In genomic region chr9:107239474-107239873, GRCh38 we compare ENCODE assay signal across 9 cellular contexts. TPM values are rescaled to one million over a fixed set of nuclear protein-coding genes. Genes with fewer than 3 reads are reported as not detected.
DNase-seq lines count a peak whose midpoint lies in the region; ATAC-seq and TF ChIP-seq lines count a peak whose summit lies in the region.
"Had no signal": no experiment of that assay in that cellular context is flagged by ENCODE, and none has a peak within 500 bp of the region (broad histone marks: within the 10 kb centered on the region; RNA-seq: fewer than 3 reads in every experiment).

No MANE protein-coding gene starts in this region.

- H3K36me3 ChIP-seq in mammary epithelial cell (ENCODE audit: insufficient read depth, low read length) (no peaks in the 10 kb centered on the region), lung (ENCODE audit: control insufficient read depth in 2 of 2, insufficient read depth in 2 of 2, low read length in 2 of 2) (no peaks in the 10 kb centered on the region)

- H3K27ac ChIP-seq in mammary epithelial cell (ENCODE audit: insufficient read depth, low read depth, low read length) (no peak overlapping the region), lung (ENCODE audit: low read depth in 1 of 2, low read length in 1 of 2) (no peak overlapping the region)

- in situ Hi-C loops in mammary epithelial cell (cut with MboI; ENCODE audit: low sequenced_read_pairs in 2 of 2), result loop anchor here in 1 of 2 donors (10.0 kb wide), 1 partner anchor 65 kb away; no protein-coding TSS in a partner anchor

- DNase-seq in D341Med (ENCODE audit: low spot score) (peak; percentile 43), mammary epithelial cell (peak; percentile 58), lung (ENCODE audit: low spot score) (no peak), 8988T (no peak), EL (no peak), AG20443 (ENCODE audit: low spot score) (no peak)
- DNase-seq: activated CD8-positive, alpha-beta T cell treated with anti-CD3 and anti-CD28 coated beads, Interleukin-2, amount 10 ng/mL, durations not matched to agents 7 days and 5 days had no signal

- WGBS in mammary epithelial cell (ENCODE audit: low coverage, missing lambda C conversion rate), result 25% methylated on average over 2 of the region's 2 CpGs
- WGBS in lung, 2 donors, result 56 to 70% methylated on average over 2 of the region's 2 CpGs

- no peak for ATAC-seq in lung (ENCODE audit: insufficient read depth, low FRiP score)
- ATAC-seq in GM19467 (IDR thresholded peaks at IDR 0.05; ENCODE audit: unreplicated experiment), result no peak
- ATAC-seq: activated CD8-positive, alpha-beta T cell treated with anti-CD3 and anti-CD28 coated beads, Interleukin-2, amount 10 ng/mL, durations not matched to agents 7 days and 5 days had no signal

- no peak overlapping the region for H2AFZ ChIP-seq in mammary epithelial cell (ENCODE audit: low read depth, low read length)

- H3K79me2 ChIP-seq in mammary epithelial cell (ENCODE audit: insufficient read depth, low read length), result no peaks in the 10 kb centered on the region

- no peaks in the 10 kb centered on the region for H3K9me3 ChIP-seq in mammary epithelial cell (replicated peaks; ENCODE audit: insufficient read depth, low read length)
- H3K9me3 ChIP-seq in lung (ENCODE audit: control insufficient read depth in 2 of 2, insufficient read depth in 1 of 2, low read length in 1 of 2), result no peaks in the 10 kb centered on the region

- H3K9ac ChIP-seq in mammary epithelial cell (ENCODE audit: insufficient read depth, low read length), result no peak overlapping the region

- intact Hi-C loops in mammary epithelial cell (cut with micrococcal nuclease), result loop anchor here (1.0 to 5.0 kb wide), 3 partner anchors 60 to 1328 kb away; no protein-coding TSS in a partner anchor

- BruUV-seq in mammary epithelial cell (replicated peaks; lab: Mats Ljungman, UMichigan), result no TSS peak

- H3K4me1 ChIP-seq in mammary epithelial cell (ENCODE audit: insufficient read depth, low read length) (peaks cover 22% of the 10 kb centered on the region), lung (ENCODE audit: control insufficient read depth in 2 of 2, insufficient read depth in 2 of 2, low read length in 2 of 2) (no peaks in the 10 kb centered on the region)

- CTCF ChIA-PET in mammary epithelial cell (lab: Charles Lee; ENCODE audit: low non-redundant PET), result interaction anchor here (0.5 to 1.0 kb wide), 6 partner anchors 10 to 256 kb away, joined by 3 to 7 read pairs (median 4); no protein-coding TSS in a partner anchor

- TF ChIP-seq CTCF in LNCAP (IDR thresholded peaks at IDR 0.05), result peak; percentile 40; the same call in 1 of the 2 replicates
- peak; percentile 51 to 68 for TF ChIP-seq CTCF in mammary epithelial cell (conservative IDR thresholded peaks at IDR 0.05 in 1 of 2, IDR thresholded peaks at IDR 0.05 in 1 of 2; ENCODE audit: extremely low read depth in 1 of 2, insufficient read depth in 1 of 2, low read depth in 1 of 2, low read length in 2 of 2)
- peak; percentile 28 for TF ChIP-seq CTCF in lung (IDR thresholded peaks at IDR 0.05; ENCODE audit: control extremely low read depth, extremely low read depth)

- H3K4me2 ChIP-seq in mammary epithelial cell (ENCODE audit: insufficient read depth, low read depth, low read length), result no peak overlapping the region

- no peaks in the 10 kb centered on the region for H4K20me1 ChIP-seq in mammary epithelial cell (ENCODE audit: insufficient read depth, low read length)

- dilution Hi-C loops in mammary epithelial cell (cut with HindIII; ENCODE audit: low sequenced_read_pairs), result no loop called here

- H3K4me3 ChIP-seq in mammary epithelial cell (replicated peaks in 1 of 3; ENCODE audit: insufficient read depth in 1 of 3, low read depth in 2 of 3, low read length in 3 of 3) (no peak overlapping the region), lung (no peak overlapping the region)

- H3K27me3 ChIP-seq in mammary epithelial cell (ENCODE audit: insufficient read depth, low read length) (no peaks in the 10 kb centered on the region), lung (ENCODE audit: control insufficient read depth, insufficient read depth) (no peaks in the 10 kb centered on the region)

RNA-seq across cellular contexts. Expression of gene RAD23B, which starts 43.6 kb away (rescaled TPM):
- total RNA-seq in mammary epithelial cell (100 to 1,000 TPM; 126 to 177 TPM), lung (100 to 1,000 TPM in 1 of 2 donors, 10 to 100 TPM in 1; 66.0 to 114 TPM)
- polyA plus RNA-seq in mammary epithelial cell (166 TPM), lung (10 to 100 TPM; 37.9 to 58.6 TPM)
- 115 TPM for polyA minus RNA-seq in mammary epithelial cell

Comparison
In these comparisons a context has a peak if more than half of its experiments do, and no peak if none do; other contexts are left out.
1. DNase-seq: peak in D341Med (single experiment) and mammary epithelial cell (single experiment); none in lung (single experiment), 8988T (single experiment), EL (single experiment) and AG20443 (single experiment).
2. Peak in every context shown above with its lines, with median percentiles within 50 percentile points of each other: CTCF ChIP-seq.